ENCODE assay signal across 18 cellular contexts in the genomic region with DNA sequence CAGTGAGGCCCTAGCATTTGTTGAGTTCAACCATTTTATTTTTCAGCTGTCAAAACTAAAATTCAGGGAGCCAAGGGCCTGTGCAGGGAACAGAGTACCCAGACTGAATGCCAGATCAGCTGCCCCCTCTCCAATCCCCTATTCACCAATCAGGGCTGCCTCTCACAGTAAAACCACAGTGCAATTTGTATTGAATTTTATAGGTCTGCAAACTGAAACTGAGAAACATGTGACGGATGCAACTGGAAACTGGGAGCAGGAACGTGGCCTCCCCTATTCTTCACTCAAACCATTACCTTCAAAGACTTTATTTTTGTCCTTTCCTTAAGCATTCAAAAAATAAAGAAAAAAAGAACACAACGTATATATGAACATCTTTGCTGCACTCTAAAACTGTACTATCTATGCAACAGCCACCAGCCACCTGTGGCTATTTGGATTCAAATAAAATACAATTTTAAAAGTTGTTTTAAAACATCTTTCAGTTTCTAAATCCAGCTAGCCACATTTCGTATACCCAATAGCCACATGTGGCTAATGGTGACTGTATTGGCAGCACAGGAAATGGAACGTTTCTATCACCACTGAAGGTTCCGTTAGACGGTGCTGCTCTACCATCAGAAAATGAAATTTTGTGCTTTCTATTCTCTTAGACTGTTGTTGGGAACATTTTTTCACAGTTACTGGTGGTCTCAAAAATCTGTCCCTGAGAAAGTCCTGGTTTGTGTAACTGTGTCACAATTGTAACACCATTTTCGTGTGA.
"Had no signal": no experiment of that assay in that cellular context is flagged by ENCODE, and none has a peak within 500 bp of the region (broad histone marks: within the 10 kb centered on the region; RNA-seq: fewer than 3 reads in every experiment).

No MANE protein-coding gene starts in this region.

- DNase-seq: activated CD4-positive, alpha-beta T cell treated with anti-CD3 and anti-CD28 coated beads, Interleukin-2, amount 50 U/mL, for 1 hour; activated naive CD4-positive, alpha-beta T cell treated with anti-CD3 and anti-CD28 coated beads, Interleukin-2, amount 10 ng/mL, durations not matched to agents 7 days and 5 days; adrenal gland; endodermal cell; left ventricle myocardium inferior; mesenchymal stem cell; occipital lobe; right cardiac atrium; stimulated activated CD4-positive, alpha-beta T cell treated with anti-CD3 and anti-CD28 coated beads, Interleukin-15, amount 100 ng/mL, for 24 hours; stimulated activated CD4-positive, alpha-beta T cell treated with anti-CD3 and anti-CD28 coated beads, Interleukin-4, amount 100 ng/mL, for 1 hour; stimulated activated naive CD4-positive, alpha-beta T cell; T1000; tibial artery had no signal

- H3K36me3 ChIP-seq: adrenal gland, gastroesophageal sphincter, left ventricle myocardium inferior, prostate gland, tibial artery had no signal

- H3K27me3 Mint-ChIP-seq: activated naive CD4-positive, alpha-beta T cell treated with anti-CD3 and anti-CD28 coated beads, Interleukin-2, amount 10 ng/mL, durations not matched to agents 7 days and 5 days had no signal

- H3K27ac ChIP-seq: adrenal gland, gastroesophageal sphincter, left ventricle myocardium inferior, prostate gland, skin epidermis, tibial artery had no signal

- H3K9me3 ChIP-seq: adrenal gland, gastroesophageal sphincter, left ventricle myocardium inferior, prostate gland, tibial artery had no signal

- H3K27ac Mint-ChIP-seq: activated naive CD4-positive, alpha-beta T cell treated with anti-CD3 and anti-CD28 coated beads, Interleukin-2, amount 10 ng/mL, durations not matched to agents 7 days and 5 days; endodermal cell had no signal

- H3K4me1 ChIP-seq: adrenal gland, gastroesophageal sphincter, prostate gland, tibial artery had no signal

- H3K27me3 ChIP-seq: adrenal gland, gastroesophageal sphincter, tibial artery had no signal

- H3K4me3 Mint-ChIP-seq: activated naive CD4-positive, alpha-beta T cell treated with anti-CD3 and anti-CD28 coated beads, Interleukin-2, amount 10 ng/mL, durations not matched to agents 7 days and 5 days; endodermal cell; nephron had no signal

- H3K9me3 Mint-ChIP-seq: activated naive CD4-positive, alpha-beta T cell treated with anti-CD3 and anti-CD28 coated beads, Interleukin-2, amount 10 ng/mL, durations not matched to agents 7 days and 5 days; endodermal cell; nephron had no signal

- H3K4me1 Mint-ChIP-seq: activated naive CD4-positive, alpha-beta T cell treated with anti-CD3 and anti-CD28 coated beads, Interleukin-2, amount 10 ng/mL, durations not matched to agents 7 days and 5 days; nephron had no signal

- ATAC-seq: activated CD4-positive, CD25-positive, alpha-beta regulatory T cell treated with anti-CD3 and anti-CD28 coated beads, Interleukin-2, amount 50 U/mL, for 24 hours; gastroesophageal sphincter; right cardiac atrium had no signal

- H3K36me3 Mint-ChIP-seq: activated naive CD4-positive, alpha-beta T cell treated with anti-CD3 and anti-CD28 coated beads, Interleukin-2, amount 10 ng/mL, durations not matched to agents 7 days and 5 days had no signal

- H3K4me3 ChIP-seq: adrenal gland, gastroesophageal sphincter, left ventricle myocardium inferior, prostate gland, skin epidermis, tibial artery had no signal
